29 cellular contexts compared by ENCODE assay signal in the genomic region with DNA sequence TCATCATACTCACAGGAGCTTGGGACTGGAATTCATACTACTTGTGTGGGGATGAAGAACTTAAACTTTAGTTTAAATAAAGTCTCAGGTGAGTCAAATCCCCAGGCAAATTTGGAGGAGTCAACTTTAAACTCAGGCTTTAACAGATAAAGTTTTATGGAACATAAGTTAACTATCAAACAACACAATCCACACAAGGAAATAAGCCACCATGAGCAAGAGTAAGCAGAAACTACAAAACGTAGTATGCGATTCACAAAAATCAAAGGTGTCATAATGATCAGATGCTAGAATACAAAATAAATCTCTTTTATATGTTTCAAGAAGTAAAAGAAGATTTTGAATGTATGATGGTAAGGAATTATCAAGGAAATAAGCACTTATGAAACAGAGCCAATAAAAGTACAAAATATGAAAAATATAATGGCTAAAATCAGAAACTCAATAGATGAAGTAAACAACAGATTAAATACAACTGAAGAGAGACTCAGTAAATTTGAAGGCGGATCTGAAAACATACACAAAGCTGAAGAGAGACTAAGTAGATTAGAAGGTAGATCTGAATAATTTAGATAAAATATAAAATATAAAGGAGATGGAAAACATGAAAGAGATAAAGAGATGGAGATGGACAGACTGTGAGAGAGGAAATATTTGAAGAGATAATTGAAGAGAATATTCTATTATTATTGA.
"Had no signal": no experiment of that assay in that cellular context is flagged by ENCODE, and none has a peak within 500 bp of the region (broad histone marks: within the 10 kb centered on the region; RNA-seq: fewer than 3 reads in every experiment).

No MANE protein-coding gene starts in this region.

- DNase-seq: stimulated activated CD4-positive, alpha-beta T cell treated with anti-CD3 and anti-CD28 coated beads, Interleukin-2, amount 100 ng/mL, for 48 hours; stimulated activated CD4-positive, alpha-beta T cell treated with anti-CD3 and anti-CD28 coated beads, Interleukin-4, amount 100 ng/mL, for 1 hour; stimulated activated CD4-positive, alpha-beta T cell treated with anti-CD3 and anti-CD28 coated beads, Interleukin-4, amount 100 ng/mL, for 24 hours; stimulated activated CD4-positive, alpha-beta T cell treated with anti-CD3 and anti-CD28 coated beads, Interleukin-4, amount 100 ng/mL, for 4 hours; stimulated activated CD8-positive, alpha-beta memory T cell treated with anti-CD3 and anti-CD28 coated beads, Interleukin-4, amount 100 ng/mL, for 48 hours; stimulated activated naive B cell treated with anti-CD40 and anti-IgM and Interleukin-4, amounts not matched to agents 10 μg/mL and 1 μg/mL and 100 μg/mL, for 72 hours; stimulated activated naive CD4-positive, alpha-beta T cell; stimulated activated naive CD4-positive, alpha-beta T cell treated with Interleukin-2 at 50 U/mL for 16 hours; stimulated activated naive CD8-positive, alpha-beta T cell treated with anti-CD3 and anti-CD28 coated beads, Interleukin-15, amount 100 ng/mL, for 72 hours; stimulated activated naive CD8-positive, alpha-beta T cell treated with anti-CD3 and anti-CD28 coated beads, Interleukin-15, Interleukin-2, amounts not matched to agents 100 U/mL and 50 U/mL, for 24 hours; stomach; substantia nigra; testis; thyroid gland; tibial artery; transverse colon; trophoblast cell; upper lobe of left lung; upper lobe of right lung; uterus had no signal

- H3K4me3 Mint-ChIP-seq: stimulated activated effector memory CD8-positive, alpha-beta T cell treated with anti-CD3 and anti-CD28 coated beads, Interleukin-12 subunit alpha, Interleukin-12 subunit beta, amount 100 ng/mL, for 72 hours; stimulated activated memory B cell treated with anti-CD40 and anti-IgM and Interleukin-4, amounts not matched to agents 10 μg/mL and 1 μg/mL and 100 μg/mL, for 72 hours; stimulated activated naive B cell treated with anti-CD40 and anti-IgM and Interleukin-4, amounts not matched to agents 10 μg/mL and 1 μg/mL and 100 μg/mL, for 72 hours; stimulated activated naive CD8-positive, alpha-beta T cell treated with anti-CD3 and anti-CD28 coated beads, Interleukin-15, amount 100 ng/mL, for 72 hours; stimulated activated naive CD8-positive, alpha-beta T cell treated with anti-CD3 and anti-CD28 coated beads, Interleukin-15, Interleukin-2, amounts not matched to agents 100 ng/mL and 50 ng/mL, for 24 hours; type B pancreatic cell had no signal

- FAIRE-seq: urothelium cell line had no signal

- H3K9me3 ChIP-seq: suprapubic skin, testis, thoracic aorta, thyroid gland, transverse colon, upper lobe of right lung had no signal

- H3K36me3 ChIP-seq: stomach, suprapubic skin, thoracic aorta, thyroid gland, tibial artery, tibial nerve, transverse colon, upper lobe of left lung, upper lobe of right lung, uterus, vagina had no signal

- H3K4me1 Mint-ChIP-seq: stimulated activated effector memory CD8-positive, alpha-beta T cell treated with anti-CD3 and anti-CD28 coated beads, Interleukin-12 subunit alpha, Interleukin-12 subunit beta, amount 100 ng/mL, for 72 hours; stimulated activated memory B cell treated with anti-CD40 and anti-IgM and Interleukin-4, amounts not matched to agents 10 μg/mL and 1 μg/mL and 100 μg/mL, for 72 hours; stimulated activated naive B cell treated with anti-CD40 and anti-IgM and Interleukin-4, amounts not matched to agents 10 μg/mL and 1 μg/mL and 100 μg/mL, for 72 hours; stimulated activated naive CD8-positive, alpha-beta T cell treated with anti-CD3 and anti-CD28 coated beads, Interleukin-15, amount 100 ng/mL, for 72 hours had no signal

- H3K36me3 Mint-ChIP-seq: stimulated activated effector memory CD8-positive, alpha-beta T cell treated with anti-CD3 and anti-CD28 coated beads, Interleukin-12 subunit alpha, Interleukin-12 subunit beta, amount 100 ng/mL, for 72 hours; stimulated activated memory B cell treated with anti-CD40 and anti-IgM and Interleukin-4, amounts not matched to agents 10 μg/mL and 1 μg/mL and 100 μg/mL, for 72 hours; stimulated activated naive B cell treated with anti-CD40 and anti-IgM and Interleukin-4, amounts not matched to agents 10 μg/mL and 1 μg/mL and 100 μg/mL, for 72 hours; type B pancreatic cell had no signal

- H3K27me3 ChIP-seq: suprapubic skin, testis, thyroid gland, tibial nerve, transverse colon, upper lobe of left lung, upper lobe of right lung, uterus, vagina had no signal

- H3K4me1 ChIP-seq: suprapubic skin, testis, thyroid gland, tibial artery, tibial nerve, transverse colon, upper lobe of left lung, upper lobe of right lung, uterus, vagina had no signal

- H3K4me3 ChIP-seq: stomach, suprapubic skin, testis, thoracic aorta, thyroid gland, tibial artery, tibial nerve, transverse colon, upper lobe of left lung, upper lobe of right lung, uterus, vagina had no signal

- H3K27ac ChIP-seq: stomach, suprapubic skin, testis, thoracic aorta, thyroid gland, tibial artery, tibial nerve, transverse colon, upper lobe of left lung, upper lobe of right lung, uterus, vagina had no signal

- ATAC-seq: stimulated activated effector memory CD8-positive, alpha-beta T cell treated with anti-CD3 and anti-CD28 coated beads, Interleukin-12 subunit alpha, Interleukin-12 subunit beta, amount 100 ng/mL, for 72 hours; stimulated activated memory B cell treated with anti-CD40 and anti-IgM and Interleukin-4, amounts not matched to agents 10 μg/mL and 1 μg/mL and 100 μg/mL, for 72 hours; stimulated activated naive B cell treated with anti-CD40 and anti-IgM and Interleukin-4, amounts not matched to agents 10 μg/mL and 1 μg/mL and 100 μg/mL, for 72 hours; stimulated activated naive CD8-positive, alpha-beta T cell treated with anti-CD3 and anti-CD28 coated beads, Interleukin-15, amount 100 ng/mL, for 72 hours; stimulated activated naive CD8-positive, alpha-beta T cell treated with anti-CD3 and anti-CD28 coated beads, Interleukin-15, Interleukin-2, amounts not matched to agents 100 U/mL and 50 U/mL, for 24 hours; upper lobe of right lung had no signal

- H3K27ac Mint-ChIP-seq: stimulated activated effector memory CD8-positive, alpha-beta T cell treated with anti-CD3 and anti-CD28 coated beads, Interleukin-12 subunit alpha, Interleukin-12 subunit beta, amount 100 ng/mL, for 72 hours; stimulated activated memory B cell treated with anti-CD40 and anti-IgM and Interleukin-4, amounts not matched to agents 10 μg/mL and 1 μg/mL and 100 μg/mL, for 72 hours; stimulated activated naive B cell treated with anti-CD40 and anti-IgM and Interleukin-4, amounts not matched to agents 10 μg/mL and 1 μg/mL and 100 μg/mL, for 72 hours; stimulated activated naive CD8-positive, alpha-beta T cell treated with anti-CD3 and anti-CD28 coated beads, Interleukin-15, Interleukin-2, amounts not matched to agents 100 ng/mL and 50 ng/mL, for 24 hours; type B pancreatic cell had no signal
